In the genomic region with DNA sequence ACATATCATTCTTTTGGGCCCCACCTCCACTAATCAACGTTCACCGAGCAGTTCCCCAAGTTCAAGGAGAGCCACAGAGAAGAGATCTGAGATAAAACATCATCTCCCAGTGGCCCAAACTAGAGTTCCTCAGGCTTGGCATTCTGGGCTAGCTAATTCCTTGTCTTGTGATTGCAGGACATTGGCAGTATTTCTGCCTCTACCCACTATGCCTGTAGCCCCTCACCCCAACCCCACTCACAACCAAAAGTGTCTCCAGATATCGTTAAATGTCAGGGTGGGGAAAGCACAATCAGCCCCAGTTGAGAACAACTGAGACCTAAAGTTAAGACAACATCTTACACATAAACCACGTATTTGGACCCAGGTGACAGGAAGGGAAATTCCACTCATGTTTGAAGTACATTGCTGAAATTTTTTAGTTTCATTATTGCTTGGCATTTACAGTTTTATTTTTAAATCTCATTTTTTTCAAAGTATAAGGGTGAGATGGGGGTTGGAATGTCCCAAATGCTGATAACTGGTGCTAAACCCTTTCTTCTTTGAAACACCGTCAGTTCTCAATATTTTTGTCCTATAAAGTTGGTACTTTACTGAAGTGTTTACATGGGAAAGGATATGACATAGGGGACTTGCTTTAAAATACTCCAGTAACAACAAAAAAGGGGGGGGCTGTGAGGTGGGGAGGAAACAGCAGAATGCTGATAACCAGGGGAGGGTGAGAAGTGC, we compare ENCODE assay signal across 8 cellular contexts. TPM values are rescaled to one million over a fixed set of nuclear protein-coding genes. Genes with fewer than 3 reads are reported as not detected.
A peak's percentile ranks its signal among the peaks of the same experiment; 100 is the strongest.
DNase-seq lines count a peak whose midpoint lies in the region; FAIRE-seq and TF ChIP-seq lines count a peak whose summit lies in the region.

No MANE protein-coding gene starts in this region.

- no peak for FAIRE-seq in frontal cortex (lab: Jason Lieb, UNC)

- 1 to 3% (median 2%) methylated on average over 5 of the region's 5 CpGs for WGBS in spleen, 5 donors

- peak overlapping the region; percentile 83 for H3K4me3 Mint-ChIP-seq in activated T-helper 1 cell treated with anti-CD3 and anti-CD28 coated beads, Interleukin-12 subunit alpha, Interleukin-12 subunit beta, Interleukin-2, Interleukin-4 antibody, amounts not matched to agents 30 ng/mL and 10 ng/mL and 1 ng/mL, durations not matched to agents 14 hours and 24 hours and 36 hours

- TF ChIP-seq POLR2A in spleen (IDR thresholded peaks at IDR 0.05), result no peak

- H3K4me3 ChIP-seq in KMS-11 (IDR thresholded peaks at IDR 0.05; ENCODE audit: insufficient read depth, low read depth, low read length) (no peak overlapping the region), spleen (peak overlapping the region in 3 of 8 donors; percentile 1 to 49 (median 23))

- in situ Hi-C loops in Caki2 (cut with HindIII; ENCODE audit: low pct_unique_long_range_greater_than_20kb, low sequenced_read_pairs), result no loop called here

- peaks cover 85% of the 10 kb centered on the region for H3K79me2 ChIP-seq in KMS-11 (ENCODE audit: insufficient read depth, low read depth)

- DNase-seq in Caki2 (ENCODE audit: low read depth), result peak; percentile 60
- DNase-seq in GM20000 (ENCODE audit: low spot score), result peak; percentile 67
- DNase-seq in activated T-helper 1 cell treated with anti-CD3 and anti-CD28 coated beads, Interleukin-12 subunit alpha, Interleukin-12 subunit beta, Interleukin-2, Interleukin-4 antibody, amounts not matched to agents 30 ng/mL and 10 ng/mL and 1 ng/mL, durations not matched to agents 14 hours and 24 hours and 36 hours (ENCODE audit: low spot score), result peak; percentile 67
- peak; percentile 50 for DNase-seq in glomerular visceral epithelial cell (ENCODE audit: extremely low spot score)
- DNase-seq in spleen, result no peak
- no peak for DNase-seq in frontal cortex (ENCODE audit: low spot score in 2 of 2)
- no peak for DNase-seq in NCI-H1417 treated with DMSO at 0.1 percent for 48 hours (lab: John Stamatoyannopoulos, UW)

- no peaks in the 10 kb centered on the region for H3K27me3 ChIP-seq in KMS-11 (ENCODE audit: insufficient read depth, low read depth)
- H3K27me3 ChIP-seq in spleen (replicated peaks in 1 of 7), result no peaks in the 10 kb centered on the region

- H3K4me1 Mint-ChIP-seq in activated T-helper 1 cell treated with anti-CD3 and anti-CD28 coated beads, Interleukin-12 subunit alpha, Interleukin-12 subunit beta, Interleukin-2, Interleukin-4 antibody, amounts not matched to agents 30 ng/mL and 10 ng/mL and 1 ng/mL, durations not matched to agents 14 hours and 24 hours and 36 hours (ENCODE audit: low read depth), result peaks cover 64% of the 10 kb centered on the region

- H3K9ac ChIP-seq in KMS-11, result peak overlapping the region; percentile 2; the same call in 1 of the 2 replicates

- H3K27me3 Mint-ChIP-seq in activated T-helper 1 cell treated with anti-CD3 and anti-CD28 coated beads, Interleukin-12 subunit alpha, Interleukin-12 subunit beta, Interleukin-2, Interleukin-4 antibody, amounts not matched to agents 30 ng/mL and 10 ng/mL and 1 ng/mL, durations not matched to agents 14 hours and 24 hours and 36 hours (ENCODE audit: insufficient read depth), result no peaks in the 10 kb centered on the region

- H3K9me3 Mint-ChIP-seq in activated T-helper 1 cell treated with anti-CD3 and anti-CD28 coated beads, Interleukin-12 subunit alpha, Interleukin-12 subunit beta, Interleukin-2, Interleukin-4 antibody, amounts not matched to agents 30 ng/mL and 10 ng/mL and 1 ng/mL, durations not matched to agents 14 hours and 24 hours and 36 hours, result no peaks in the 10 kb centered on the region

- peaks cover 32% of the 10 kb centered on the region for H3K36me3 Mint-ChIP-seq in activated T-helper 1 cell treated with anti-CD3 and anti-CD28 coated beads, Interleukin-12 subunit alpha, Interleukin-12 subunit beta, Interleukin-2, Interleukin-4 antibody, amounts not matched to agents 30 ng/mL and 10 ng/mL and 1 ng/mL, durations not matched to agents 14 hours and 24 hours and 36 hours (ENCODE audit: low read depth)

- H3K36me3 ChIP-seq in KMS-11 (ENCODE audit: insufficient read depth) (peaks cover 9% of the 10 kb centered on the region; the same call in 1 of the 2 replicates), spleen (peaks cover 0 to 30% (median 12%) of the 10 kb centered on the region in 6 donors)

- H3K9me3 ChIP-seq in spleen, result no peaks in the 10 kb centered on the region

- peak overlapping the region; percentile 62 for H3K27ac ChIP-seq in KMS-11
- H3K27ac ChIP-seq in spleen, result peak overlapping the region; percentile 55 to 99 (median 88)

- H3K27ac Mint-ChIP-seq in activated T-helper 1 cell treated with anti-CD3 and anti-CD28 coated beads, Interleukin-12 subunit alpha, Interleukin-12 subunit beta, Interleukin-2, Interleukin-4 antibody, amounts not matched to agents 30 ng/mL and 10 ng/mL and 1 ng/mL, durations not matched to agents 14 hours and 24 hours and 36 hours, result peak overlapping the region; percentile 98

- no peaks in the 10 kb centered on the region for H4K20me1 ChIP-seq in KMS-11 (ENCODE audit: insufficient read depth)

- H3K4me2 ChIP-seq in KMS-11, result peak overlapping the region; percentile 83

- TF ChIP-seq CTCF in GM20000 (IDR thresholded peaks at IDR 0.05; ENCODE audit: extremely low read depth, missing control alignments) (no peak), KMS-11 (conservative IDR thresholded peaks at IDR 0.05; ENCODE audit: low read depth, low read length) (no peak), spleen (IDR thresholded peaks at IDR 0.05 in 8 of 11, conservative IDR thresholded peaks at IDR 0.05 in 3 of 11) (no peak)

- intact Hi-C loops in activated T-helper 1 cell treated with anti-CD3 and anti-CD28 coated beads, Interleukin-12 subunit alpha, Interleukin-12 subunit beta, Interleukin-2, Interleukin-4 antibody, amounts not matched to agents 30 ng/mL and 10 ng/mL and 1 ng/mL, durations not matched to agents 14 hours and 24 hours and 36 hours (cut with micrococcal nuclease), result loop anchor here (1.0 to 10.0 kb wide), 11 partner anchors 10 to 909 kb away; a partner anchor contains a TSS
- intact Hi-C loops in spleen (cut with DNase I; ENCODE audit: low total_unique reads), result no loop called here

- H2AFZ ChIP-seq in KMS-11 (ENCODE audit: low read depth), result no peak overlapping the region

- H3K4me1 ChIP-seq in KMS-11 (ENCODE audit: low read depth, poor library complexity, severe bottlenecking) (peaks cover 71% of the 10 kb centered on the region), spleen (peaks cover 44 to 88% (median 78%) of the 10 kb centered on the region in 6 donors)

RNA-seq across cellular contexts. Expression of a gene that starts 13.6 kb away (rescaled TPM):
- total RNA-seq in Caki2 (2014; rRNA removed; shearing (Covaris generic); ENCODE audit: low replicate concordance), result 18.8 and 31.2 TPM in 2 replicates
- total RNA-seq in activated T-helper 1 cell treated with anti-CD3 and anti-CD28 coated beads, Interleukin-12 subunit alpha, Interleukin-12 subunit beta, Interleukin-2, Interleukin-4 antibody, amounts not matched to agents 30 ng/mL and 10 ng/mL and 1 ng/mL, durations not matched to agents 14 hours and 24 hours and 36 hours, result 71.0 and 78.9 TPM in 2 replicates
- total RNA-seq in spleen (100 to 1,000 TPM in 3 of 7 donors, 10 to 100 TPM in 4; 77.1 to 118 (median 90.3) TPM), frontal cortex (37.1 TPM)
- 10 to 100 TPM; 28.7 to 41.6 (median 34.1) TPM for polyA plus RNA-seq in spleen

RNA-seq across cellular contexts. Expression of a gene that starts 40.8 kb away (rescaled TPM):
- 48.9 and 54.7 TPM in 2 replicates for total RNA-seq in Caki2 (2014; rRNA removed; shearing (Covaris generic); ENCODE audit: low replicate concordance)
- 52.7 and 55.9 TPM in 2 replicates for total RNA-seq in activated T-helper 1 cell treated with anti-CD3 and anti-CD28 coated beads, Interleukin-12 subunit alpha, Interleukin-12 subunit beta, Interleukin-2, Interleukin-4 antibody, amounts not matched to agents 30 ng/mL and 10 ng/mL and 1 ng/mL, durations not matched to agents 14 hours and 24 hours and 36 hours
- total RNA-seq in spleen, result 100 to 1,000 TPM in 1 of 7 donors, 10 to 100 TPM in 6; 42.7 to 104 (median 64.0) TPM
- 10 to 100 TPM; 28.3 to 43.4 (median 36.6) TPM for polyA plus RNA-seq in spleen
- 8.6 TPM for total RNA-seq in frontal cortex

Comparison
In these comparisons a context has a peak if more than half of its experiments do, and no peak if none do; other contexts are left out.
1. DNase-seq: peak in Caki2 (single experiment), GM20000 (single experiment), activated T-helper 1 cell treated with anti-CD3 and anti-CD28 coated beads, Interleukin-12 subunit alpha, Interleukin-12 subunit beta, Interleukin-2, Interleukin-4 antibody, amounts not matched to agents 30 ng/mL and 10 ng/mL and 1 ng/mL, durations not matched to agents 14 hours and 24 hours and 36 hours (single experiment) and glomerular visceral epithelial cell (single experiment); none in spleen (single experiment), frontal cortex (0 of 2) and NCI-H1417 treated with DMSO at 0.1 percent for 48 hours (single experiment).